8 cellular contexts compared by ENCODE assay signal in genomic region chr9:128026255-128027165, GRCh38. TPM values are rescaled to one million over a fixed set of nuclear protein-coding genes. Genes with fewer than 3 reads are reported as not detected.
DNase-seq lines count a peak whose midpoint lies in the region; ATAC-seq and TF ChIP-seq lines count a peak whose summit lies in the region.

No MANE protein-coding gene starts in this region.

- peak; percentile 49 for ATAC-seq in GM18498 (IDR thresholded peaks at IDR 0.05; ENCODE audit: unreplicated experiment)
- ATAC-seq in HG02588 (IDR thresholded peaks at IDR 0.05; ENCODE audit: unreplicated experiment): no peak

- TF ChIP-seq POLR2A in suprapubic skin (IDR thresholded peaks at IDR 0.05) (no peak), sigmoid colon (IDR thresholded peaks at IDR 0.05) (no peak)

- peak; percentile 63 for DNase-seq in activated T-cell treated with anti-CD3 and anti-CD28 coated beads for 24 hours (ENCODE audit: low read depth)
- DNase-seq in lung microvascular endothelial cell (ENCODE audit: low read depth in 2 of 2): peak; percentile 53 to 57
- no peak for DNase-seq in suprapubic skin (ENCODE audit: low spot score in 2 of 2)
- DNase-seq in sigmoid colon: no peak
- no peak for DNase-seq in SIG-M5 (lab: John Stamatoyannopoulos, UW)

- H3K4me3 ChIP-seq in suprapubic skin (no peak overlapping the region), sigmoid colon (no peak overlapping the region)

- H3K27me3 ChIP-seq in suprapubic skin (no peaks in the 10 kb centered on the region), sigmoid colon (no peaks in the 10 kb centered on the region)

- H3K9me3 ChIP-seq in KOPT-K1 (ENCODE audit: insufficient read depth, low read length, poor library complexity, severe bottlenecking) (no peaks in the 10 kb centered on the region), suprapubic skin (no peaks in the 10 kb centered on the region), sigmoid colon (no peaks in the 10 kb centered on the region)

- H3K36me3 ChIP-seq in KOPT-K1 (ENCODE audit: insufficient read depth, low read length) (no peaks in the 10 kb centered on the region), suprapubic skin (no peaks in the 10 kb centered on the region), sigmoid colon (no peaks in the 10 kb centered on the region)

- TF ChIP-seq CTCF in suprapubic skin (IDR thresholded peaks at IDR 0.05): no peak
- no peak for TF ChIP-seq CTCF in sigmoid colon (IDR thresholded peaks at IDR 0.05)

- H3K27ac ChIP-seq in KOPT-K1 (ENCODE audit: low read depth, low read length, poor library complexity, severe bottlenecking) (peak overlapping the region; percentile 77), suprapubic skin (peak overlapping the region; percentile 4), sigmoid colon (no peak overlapping the region)

- WGBS in suprapubic skin: 87% methylated on average over 18 of the region's 19 CpGs
- WGBS in sigmoid colon, 2 donors: 52 to 75% methylated on average over 19 of the region's 19 CpGs

- TF ChIP-seq EP300 in suprapubic skin (IDR thresholded peaks at IDR 0.05): no peak
- TF ChIP-seq EP300 in sigmoid colon (IDR thresholded peaks at IDR 0.05): no peak

- intact Hi-C loops in sigmoid colon (cut with DNase I): no loop called here

- H3K4me1 ChIP-seq in suprapubic skin (no peaks in the 10 kb centered on the region), sigmoid colon (no peaks in the 10 kb centered on the region)

RNA-seq across cellular contexts. Expression of gene NAIF1, which starts 40.6 kb away (rescaled TPM):
- 6.5 and 12.5 TPM in 2 replicates for total RNA-seq in lung microvascular endothelial cell
- total RNA-seq in suprapubic skin: 10 to 100 TPM in 3 of 4 donors, 1 to 10 TPM in 1; 9.6 to 14.7 (median 12.6) TPM
- total RNA-seq in sigmoid colon: 10 to 100 TPM in 1 of 4 donors, 1 to 10 TPM in 3; 5.5 to 10.7 (median 6.3) TPM
- 10 to 100 TPM in 1 of 3 donors, 1 to 10 TPM in 2; 8.4 to 11.0 (median 8.6) TPM for polyA plus RNA-seq in sigmoid colon

RNA-seq across cellular contexts. Expression of gene SLC25A25, which starts 41.5 kb away (rescaled TPM):
- 27.5 and 78.2 TPM in 2 replicates for total RNA-seq in lung microvascular endothelial cell
- total RNA-seq in suprapubic skin: 100 to 1,000 TPM in 1 of 4 donors, 10 to 100 TPM in 3; 37.9 to 106 (median 66.5) TPM
- 10 to 100 TPM; 10.2 to 77.2 (median 12.9) TPM for total RNA-seq in sigmoid colon
- 10 to 100 TPM; 16.6 to 19.4 (median 16.8) TPM for polyA plus RNA-seq in sigmoid colon

RNA-seq across cellular contexts. Expression of gene EEIG1, which starts 45.7 kb away (rescaled TPM):
- total RNA-seq in lung microvascular endothelial cell (10.2 and 24.2 TPM in 2 replicates), suprapubic skin (10 to 100 TPM; 43.1 to 85.8 (median 59.5) TPM), sigmoid colon (10 to 100 TPM; 10.9 to 32.7 (median 19.2) TPM)
- 10 to 100 TPM; 69.1 to 92.0 (median 77.0) TPM for polyA plus RNA-seq in sigmoid colon

Comparison
In these comparisons a context has a peak if more than half of its experiments do, and no peak if none do; other contexts are left out.
1. H3K27ac ChIP-seq: peak in KOPT-K1 (single experiment) and suprapubic skin (single experiment); none in sigmoid colon (0 of 4).
2. DNase-seq: peak in activated T-cell treated with anti-CD3 and anti-CD28 coated beads for 24 hours (single experiment) and lung microvascular endothelial cell (2 of 2); none in suprapubic skin (0 of 2), sigmoid colon (single experiment) and SIG-M5 (single experiment).